8 cellular contexts compared by ENCODE assay signal in the genomic region with DNA sequence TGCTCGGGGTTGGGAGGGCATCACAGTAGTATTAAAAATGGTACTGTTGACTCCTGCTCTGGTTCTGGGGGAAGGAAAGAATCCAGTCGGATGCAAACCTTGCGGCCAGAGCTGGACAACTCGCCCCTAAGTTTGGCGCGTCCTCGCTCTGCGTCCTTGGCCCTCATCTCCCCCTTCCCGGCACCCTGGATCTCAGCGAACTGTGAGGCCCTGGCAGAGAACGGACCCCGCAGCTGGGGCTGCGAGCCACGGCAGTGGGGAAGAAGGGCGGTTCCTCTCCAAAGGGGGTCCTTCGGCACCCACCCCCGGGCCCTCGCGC. TPM values are rescaled to one million over a fixed set of nuclear protein-coding genes. Genes with fewer than 3 reads are reported as not detected.
DNase-seq lines count a peak whose midpoint lies in the region; ATAC-seq, FAIRE-seq and TF ChIP-seq lines count a peak whose summit lies in the region.

No MANE protein-coding gene starts in this region.

- DNase-seq in GM18507 (ENCODE audit: extremely low spot score, insufficient read length, low read depth) = no peak
- no peak for DNase-seq in Peyer's patch
- DNase-seq in fibroblast of mammary gland (ENCODE audit: low read depth) = no peak
- DNase-seq in prostate gland (ENCODE audit: low spot score) = no peak
- DNase-seq in posterior vena cava (ENCODE audit: low spot score) = no peak
- no peak for DNase-seq in epidermal melanocyte (ENCODE audit: insufficient read length, low spot score)
- DNase-seq in NCI-H526 treated with DMSO at 0.1 percent for 48 hours (lab: John Stamatoyannopoulos, UW) = no peak

- H3K4me1 ChIP-seq in Peyer's patch (no peaks in the 10 kb centered on the region), prostate gland (replicated peaks) (no peaks in the 10 kb centered on the region)

- ATAC-seq in GM18868 (IDR thresholded peaks at IDR 0.05; ENCODE audit: unreplicated experiment) = no peak

- FAIRE-seq in GM18507 (lab: Jason Lieb, UNC) = peak; percentile 83

- 10% methylated on average over 15 of the region's 19 CpGs for WGBS in prostate gland

- intact Hi-C loops in prostate gland (cut with DNase I) = no loop called here
- intact Hi-C loops in posterior vena cava (cut with DNase I) = loop anchor here (2.0 to 10.0 kb wide), 3 partner anchors 58 to 1078 kb away; no protein-coding TSS in a partner anchor

- H3K9me3 ChIP-seq in Peyer's patch = no peaks in the 10 kb centered on the region
- no peaks in the 10 kb centered on the region for H3K9me3 ChIP-seq in prostate gland

- no peak for TF ChIP-seq CTCF in Peyer's patch (IDR thresholded peaks at IDR 0.05)
- no peak for TF ChIP-seq CTCF in fibroblast of mammary gland (conservative IDR thresholded peaks at IDR 0.05; ENCODE audit: control insufficient read depth, insufficient read depth, low read depth, low read length)
- TF ChIP-seq CTCF in prostate gland (IDR thresholded peaks at IDR 0.05) = no peak

- H3K36me3 ChIP-seq in Peyer's patch (no peaks in the 10 kb centered on the region), prostate gland (no peaks in the 10 kb centered on the region)

- H3K27me3 ChIP-seq in Peyer's patch (no peaks in the 10 kb centered on the region), prostate gland (replicated peaks; ENCODE audit: insufficient read depth) (no peaks in the 10 kb centered on the region)

- peak overlapping the region; percentile 65 to 86 (median 81) for H3K27ac ChIP-seq in Peyer's patch
- peak overlapping the region; percentile 67 to 69 for H3K27ac ChIP-seq in prostate gland

- no peak for TF ChIP-seq POLR2A in Peyer's patch (IDR thresholded peaks at IDR 0.05)
- TF ChIP-seq POLR2A in prostate gland (IDR thresholded peaks at IDR 0.05) = no peak

- H3K4me3 ChIP-seq in Peyer's patch (peak overlapping the region; percentile 55 to 69 (median 66)), fibroblast of mammary gland (ENCODE audit: control insufficient read depth, low read depth, low read length) (peak overlapping the region; percentile 54), prostate gland (peak overlapping the region; percentile 46)

RNA-seq across cellular contexts. Expression of a gene that starts 14.0 kb away (rescaled TPM):
- total RNA-seq in Peyer's patch (10 to 100 TPM in 1 of 4 donors, 1 to 10 TPM in 3; 3.8 to 29.7 (median 6.6) TPM), prostate gland (10 to 100 TPM in 1 of 2 donors, 1 to 10 TPM in 1; 4.1 to 12.7 TPM), posterior vena cava (10 to 100 TPM; 14.2 to 17.7 TPM)
